Comparison of ENCODE assay signal across 8 cellular contexts in genomic region chr5:7897014-7897600, GRCh38. TPM values are rescaled to one million over a fixed set of nuclear protein-coding genes. Genes with fewer than 3 reads are reported as not detected.
DNase-seq lines count a peak whose midpoint lies in the region; ATAC-seq and TF ChIP-seq lines count a peak whose summit lies in the region.

No MANE protein-coding gene starts in this region.

- no peak for DNase-seq in AG09319 (ENCODE audit: extremely low read depth, low read depth)
- DNase-seq in NAMALWA (ENCODE audit: low spot score): peak; percentile 64
- DNase-seq in activated T-helper 1 cell treated with anti-CD3 and anti-CD28 coated beads, Interleukin-12 subunit alpha, Interleukin-12 subunit beta, Interleukin-2, Interleukin-4 antibody, amounts not matched to agents 30 ng/mL and 10 ng/mL and 1 ng/mL, durations not matched to agents 14 hours and 24 hours and 36 hours (ENCODE audit: low spot score): no peak
- peak; percentile 53 for DNase-seq in left kidney (ENCODE audit: low read depth, low spot score)
- DNase-seq in stomach: no peak
- DNase-seq in uterus: no peak

- H3K27me3 Mint-ChIP-seq in activated T-helper 1 cell treated with anti-CD3 and anti-CD28 coated beads, Interleukin-12 subunit alpha, Interleukin-12 subunit beta, Interleukin-2, Interleukin-4 antibody, amounts not matched to agents 30 ng/mL and 10 ng/mL and 1 ng/mL, durations not matched to agents 14 hours and 24 hours and 36 hours (ENCODE audit: insufficient read depth): no peaks in the 10 kb centered on the region

- no peak overlapping the region for H3K4me3 Mint-ChIP-seq in activated T-helper 1 cell treated with anti-CD3 and anti-CD28 coated beads, Interleukin-12 subunit alpha, Interleukin-12 subunit beta, Interleukin-2, Interleukin-4 antibody, amounts not matched to agents 30 ng/mL and 10 ng/mL and 1 ng/mL, durations not matched to agents 14 hours and 24 hours and 36 hours

- H3K4me3 ChIP-seq in stomach (no peak overlapping the region), uterus (no peak overlapping the region)

- H3K4me1 Mint-ChIP-seq in activated T-helper 1 cell treated with anti-CD3 and anti-CD28 coated beads, Interleukin-12 subunit alpha, Interleukin-12 subunit beta, Interleukin-2, Interleukin-4 antibody, amounts not matched to agents 30 ng/mL and 10 ng/mL and 1 ng/mL, durations not matched to agents 14 hours and 24 hours and 36 hours (ENCODE audit: low read depth): peaks cover 22% of the 10 kb centered on the region

- peak; percentile 25 for TF ChIP-seq CTCF in AG09319 (IDR thresholded peaks at IDR 0.05; ENCODE audit: low read depth, low read length)
- no peak for TF ChIP-seq CTCF in stomach (IDR thresholded peaks at IDR 0.05)
- TF ChIP-seq CTCF in uterus (IDR thresholded peaks at IDR 0.05): no peak

- H3K27me3 ChIP-seq in stomach (no peaks in the 10 kb centered on the region), uterus (no peaks in the 10 kb centered on the region)

- H3K4me1 ChIP-seq in stomach (no peaks in the 10 kb centered on the region), uterus (no peaks in the 10 kb centered on the region)

- TF ChIP-seq POLR2A in stomach (IDR thresholded peaks at IDR 0.05) (no peak), uterus (IDR thresholded peaks at IDR 0.05) (no peak)

- H3K36me3 Mint-ChIP-seq in activated T-helper 1 cell treated with anti-CD3 and anti-CD28 coated beads, Interleukin-12 subunit alpha, Interleukin-12 subunit beta, Interleukin-2, Interleukin-4 antibody, amounts not matched to agents 30 ng/mL and 10 ng/mL and 1 ng/mL, durations not matched to agents 14 hours and 24 hours and 36 hours (ENCODE audit: low read depth): peaks cover 71% of the 10 kb centered on the region

- H3K9me3 Mint-ChIP-seq in activated T-helper 1 cell treated with anti-CD3 and anti-CD28 coated beads, Interleukin-12 subunit alpha, Interleukin-12 subunit beta, Interleukin-2, Interleukin-4 antibody, amounts not matched to agents 30 ng/mL and 10 ng/mL and 1 ng/mL, durations not matched to agents 14 hours and 24 hours and 36 hours: no peaks in the 10 kb centered on the region

- WGBS in stomach, 5 donors: 70 to 80% (median 72%) methylated on average over 5 of the region's 5 CpGs

- H3K9me3 ChIP-seq in stomach (no peaks in the 10 kb centered on the region), uterus (no peaks in the 10 kb centered on the region)

- intact Hi-C loops in activated T-helper 1 cell treated with anti-CD3 and anti-CD28 coated beads, Interleukin-12 subunit alpha, Interleukin-12 subunit beta, Interleukin-2, Interleukin-4 antibody, amounts not matched to agents 30 ng/mL and 10 ng/mL and 1 ng/mL, durations not matched to agents 14 hours and 24 hours and 36 hours (cut with micrococcal nuclease): no loop called here
- intact Hi-C loops in stomach (cut with DNase I; ENCODE audit: low total_unique reads) (no loop called here), uterus (cut with DNase I; ENCODE audit: low total_unique reads) (no loop called here)

- H3K27ac ChIP-seq in stomach (no peak overlapping the region), uterus (no peak overlapping the region)

- ATAC-seq in GM18519 (IDR thresholded peaks at IDR 0.05; ENCODE audit: low FRiP score, unreplicated experiment) (peak; percentile 71), HG03439 (IDR thresholded peaks at IDR 0.05; ENCODE audit: unreplicated experiment) (no peak)

- peak overlapping the region; percentile 22 for H3K27ac Mint-ChIP-seq in activated T-helper 1 cell treated with anti-CD3 and anti-CD28 coated beads, Interleukin-12 subunit alpha, Interleukin-12 subunit beta, Interleukin-2, Interleukin-4 antibody, amounts not matched to agents 30 ng/mL and 10 ng/mL and 1 ng/mL, durations not matched to agents 14 hours and 24 hours and 36 hours

- no peak for TF ChIP-seq EP300 in stomach (IDR thresholded peaks at IDR 0.05)

- H3K36me3 ChIP-seq in stomach: peaks cover 60 to 100% (median 100%) of the 10 kb centered on the region in 4 donors
- no peaks in the 10 kb centered on the region for H3K36me3 ChIP-seq in uterus

RNA-seq across cellular contexts. Expression of gene MTRR, which starts 28.2 kb away (rescaled TPM):
- 83.0 and 90.4 TPM in 2 replicates for total RNA-seq in activated T-helper 1 cell treated with anti-CD3 and anti-CD28 coated beads, Interleukin-12 subunit alpha, Interleukin-12 subunit beta, Interleukin-2, Interleukin-4 antibody, amounts not matched to agents 30 ng/mL and 10 ng/mL and 1 ng/mL, durations not matched to agents 14 hours and 24 hours and 36 hours
- 10 to 100 TPM; 11.0 to 53.9 (median 51.3) TPM for total RNA-seq in stomach
- 10 to 100 TPM in 2 of 3 donors, 1 to 10 TPM in 1; 9.7 to 21.8 (median 15.1) TPM for polyA plus RNA-seq in stomach
- total RNA-seq in uterus: 10 to 100 TPM; 18.8 to 51.5 (median 33.2) TPM

RNA-seq across cellular contexts. Expression of gene FASTKD3, which starts 28.3 kb away (rescaled TPM):
- total RNA-seq in activated T-helper 1 cell treated with anti-CD3 and anti-CD28 coated beads, Interleukin-12 subunit alpha, Interleukin-12 subunit beta, Interleukin-2, Interleukin-4 antibody, amounts not matched to agents 30 ng/mL and 10 ng/mL and 1 ng/mL, durations not matched to agents 14 hours and 24 hours and 36 hours: 13.5 and 18.6 TPM in 2 replicates
- total RNA-seq in stomach (10 to 100 TPM in 2 of 5 donors, 1 to 10 TPM in 1, under 1 TPM in 1, not detected in 1; 0.58 to 13.0 (median 7.2) TPM), uterus (10 to 100 TPM in 1 of 4 donors, 1 to 10 TPM in 3; 3.3 to 20.2 (median 8.7) TPM)
- polyA plus RNA-seq in stomach: 10 to 100 TPM in 1 of 3 donors, 1 to 10 TPM in 2; 8.7 to 11.9 (median 9.9) TPM

RNA-seq across cellular contexts. Expression of gene CFAP90, which starts 46.2 kb away (rescaled TPM):
- not detected in 2 replicates for total RNA-seq in activated T-helper 1 cell treated with anti-CD3 and anti-CD28 coated beads, Interleukin-12 subunit alpha, Interleukin-12 subunit beta, Interleukin-2, Interleukin-4 antibody, amounts not matched to agents 30 ng/mL and 10 ng/mL and 1 ng/mL, durations not matched to agents 14 hours and 24 hours and 36 hours
- total RNA-seq in stomach (under 1 TPM in 1 of 5 donors, not detected in 4; 0.55 TPM), uterus (1 to 10 TPM in 1 of 4 donors, under 1 TPM in 1, not detected in 2; 0.88 to 1.7 TPM)
- 1 to 10 TPM in 2 of 3 donors, under 1 TPM in 1; 0.81 to 1.3 (median 1.2) TPM for polyA plus RNA-seq in stomach

Comparison
In these comparisons a context has a peak if more than half of its experiments do, and no peak if none do; other contexts are left out.
1. DNase-seq: peak in NAMALWA (single experiment) and left kidney (single experiment); none in AG09319 (single experiment), activated T-helper 1 cell treated with anti-CD3 and anti-CD28 coated beads, Interleukin-12 subunit alpha, Interleukin-12 subunit beta, Interleukin-2, Interleukin-4 antibody, amounts not matched to agents 30 ng/mL and 10 ng/mL and 1 ng/mL, durations not matched to agents 14 hours and 24 hours and 36 hours (single experiment), stomach (single experiment) and uterus (0 of 2).